In genomic region chr1:95073446-95073845, GRCh38 we compare ENCODE assay signal across 8 cellular contexts. TPM values are rescaled to one million over a fixed set of nuclear protein-coding genes. Genes with fewer than 3 reads are reported as not detected.
DNase-seq lines count a peak whose midpoint lies in the region; ATAC-seq and TF ChIP-seq lines count a peak whose summit lies in the region.

No MANE protein-coding gene starts in this region.

- H2AFZ ChIP-seq in KMS-11 (ENCODE audit: low read depth), result peak overlapping the region; percentile 71

- DNase-seq in coronary artery (ENCODE audit: low spot score) (no peak), natural killer cell (no peak), DMS114 treated with DMSO at 0.1 percent for 48 hours (lab: John Stamatoyannopoulos, UW; ENCODE audit: unreplicated experiment) (no peak), NCI-H1694 (lab: John Stamatoyannopoulos, UW) (no peak)
- DNase-seq in stimulated activated naive CD4-positive, alpha-beta T cell (lab: John Stamatoyannopoulos, UW), result no peak

- ATAC-seq in natural killer cell (no peak), HG03097 (IDR thresholded peaks at IDR 0.05; ENCODE audit: low FRiP score, unreplicated experiment) (no peak)

- H3K4me2 ChIP-seq in BLaER1 treated with 17β-estradiol and CSF1 and Interleukin-3, amounts not matched to agents 10 nM and 100 nM, result peak overlapping the region; percentile 74 to 92 (median 82)
- peak overlapping the region; percentile 59 for H3K4me2 ChIP-seq in KMS-11

- H4K20me1 ChIP-seq in BLaER1 treated with 17β-estradiol and CSF1 and Interleukin-3, amounts not matched to agents 10 nM and 100 nM, result no peaks in the 10 kb centered on the region
- no peaks in the 10 kb centered on the region for H4K20me1 ChIP-seq in KMS-11 (ENCODE audit: insufficient read depth)

- TF ChIP-seq CTCF in KMS-11 (conservative IDR thresholded peaks at IDR 0.05; ENCODE audit: low read depth, low read length) (no peak), coronary artery (IDR thresholded peaks at IDR 0.05) (no peak), natural killer cell (IDR thresholded peaks at IDR 0.05) (no peak)

- intact Hi-C loops in natural killer cell (cut with micrococcal nuclease), result loop anchor here (2.0 to 10.0 kb wide), 2 partner anchors 109 to 161 kb away; partner anchors contain the start of gene RWDD3

- H3K9ac ChIP-seq in BLaER1 treated with 17β-estradiol and CSF1 and Interleukin-3, amounts not matched to agents 10 nM and 100 nM, result peak overlapping the region; percentile 81 to 89 (median 84)
- H3K9ac ChIP-seq in KMS-11, result peak overlapping the region; percentile 13; the same call in 1 of the 2 replicates

- no peaks in the 10 kb centered on the region for H3K27me3 ChIP-seq in BLaER1 treated with 17β-estradiol and CSF1 and Interleukin-3, amounts not matched to agents 10 nM and 100 nM
- no peaks in the 10 kb centered on the region for H3K27me3 ChIP-seq in KMS-11 (ENCODE audit: insufficient read depth, low read depth)

- H3K27me3 Mint-ChIP-seq in natural killer cell (ENCODE audit: low read depth in 2 of 2), result no peaks in the 10 kb centered on the region

- peak overlapping the region; percentile 53 to 82 (median 70) for H3K4me3 ChIP-seq in BLaER1 treated with 17β-estradiol and CSF1 and Interleukin-3, amounts not matched to agents 10 nM and 100 nM
- no peak overlapping the region for H3K4me3 ChIP-seq in KMS-11 (IDR thresholded peaks at IDR 0.05; ENCODE audit: insufficient read depth, low read depth, low read length)
- peak overlapping the region; percentile 74 for H3K4me3 ChIP-seq in coronary artery

- H3K27ac ChIP-seq in BLaER1 treated with 17β-estradiol and CSF1 and Interleukin-3, amounts not matched to agents 10 nM and 100 nM, result peak overlapping the region in 10 of 11 experiments; percentile 75 to 94 (median 87); a peak in 18 of 22 replicates
- H3K27ac ChIP-seq in KMS-11 (peak overlapping the region; percentile 27; the same call in 1 of the 2 replicates), coronary artery (peak overlapping the region; percentile 86 to 90)

- H3K9me3 Mint-ChIP-seq in natural killer cell, result no peaks in the 10 kb centered on the region

- H3K4me1 ChIP-seq in BLaER1 treated with 17β-estradiol and CSF1 and Interleukin-3, amounts not matched to agents 10 nM and 100 nM, result peaks cover 14 to 22% (median 18%) of the 10 kb centered on the region in 10 experiments
- H3K4me1 ChIP-seq in KMS-11 (ENCODE audit: low read depth, poor library complexity, severe bottlenecking), result no peaks in the 10 kb centered on the region

- H3K4me1 Mint-ChIP-seq in natural killer cell, result peaks cover 14 to 18% of the 10 kb centered on the region in 2 donors

- no peaks in the 10 kb centered on the region for H3K79me2 ChIP-seq in KMS-11 (ENCODE audit: insufficient read depth, low read depth)

- peaks cover 0 to 7% (median 0%) of the 10 kb centered on the region in 11 experiments; a peak in 3 of 22 replicates for H3K36me3 ChIP-seq in BLaER1 treated with 17β-estradiol and CSF1 and Interleukin-3, amounts not matched to agents 10 nM and 100 nM
- no peaks in the 10 kb centered on the region for H3K36me3 ChIP-seq in KMS-11 (ENCODE audit: insufficient read depth)

- peak overlapping the region; percentile 96 to 98 for H3K27ac Mint-ChIP-seq in natural killer cell

- H3K36me3 Mint-ChIP-seq in natural killer cell, result no peaks in the 10 kb centered on the region

- H3K9me3 ChIP-seq in BLaER1 treated with 17β-estradiol and CSF1 and Interleukin-3, amounts not matched to agents 10 nM and 100 nM (replicated peaks in 1 of 11), result no peaks in the 10 kb centered on the region

- peak overlapping the region; percentile 100 for H3K4me3 Mint-ChIP-seq in natural killer cell

RNA-seq across cellular contexts. Expression of gene ALG14, which starts 0.7 kb away (rescaled TPM):
- 1 to 10 TPM in 2 of 3 donors, under 1 TPM in 1; 0.48 to 2.3 (median 1.1) TPM for total RNA-seq in natural killer cell

RNA-seq across cellular contexts. Expression of gene TLCD4, which starts 43.7 kb away (rescaled TPM):
- under 1 TPM in 2 of 3 donors, not detected in 1; 0.49 to 0.60 TPM for total RNA-seq in natural killer cell

Comparison
In these comparisons a context has a peak if more than half of its experiments do, and no peak if none do; other contexts are left out.
1. H3K27ac ChIP-seq: peak in every context shown above with its lines; median percentile 88 in coronary artery; 87 in BLaER1 treated with 17β-estradiol and CSF1 and Interleukin-3, amounts not matched to agents 10 nM and 100 nM; 27 in KMS-11.